In genomic region chr16:29729116-29729521, GRCh38 we compare ENCODE assay signal across 8 cellular contexts. TPM values are rescaled to one million over a fixed set of nuclear protein-coding genes. Genes with fewer than 3 reads are reported as not detected.
DNase-seq lines count a peak whose midpoint lies in the region; ATAC-seq and TF ChIP-seq lines count a peak whose summit lies in the region.

No MANE protein-coding gene starts in this region.

- H3K27me3 ChIP-seq in right cardiac atrium (ENCODE audit: control insufficient read depth, insufficient read depth) (no peaks in the 10 kb centered on the region), stomach (peaks cover 0 to 16% (median 0%) of the 10 kb centered on the region in 3 donors), Karpas-422 (ENCODE audit: low read length) (no peaks in the 10 kb centered on the region), suprapubic skin (peaks cover 4% of the 10 kb centered on the region)

- peak in 4 of 7 experiments; percentile 18 to 40 (median 32) for TF ChIP-seq CTCF in stomach (IDR thresholded peaks at IDR 0.05)
- TF ChIP-seq CTCF in suprapubic skin (IDR thresholded peaks at IDR 0.05): peak in 1 of 2 donors; percentile 27

- 39% methylated on average over 6 of the region's 6 CpGs for WGBS in right cardiac atrium
- WGBS in stomach, 5 donors: 33 to 59% (median 46%) methylated on average over 5 to 6 of the region's 6 CpGs
- 17% methylated on average over 6 of the region's 6 CpGs for WGBS in suprapubic skin

- H3K4me3 ChIP-seq in right cardiac atrium (ENCODE audit: low read length) (peak overlapping the region; percentile 32), stomach (no peak overlapping the region), Karpas-422 (ENCODE audit: low read length) (no peak overlapping the region), suprapubic skin (no peak overlapping the region)

- H2AFZ ChIP-seq in Karpas-422 (ENCODE audit: low read length): no peak overlapping the region

- DNase-seq in DMS114 treated with DMSO at 0.1 percent for 48 hours (lab: John Stamatoyannopoulos, UW; ENCODE audit: unreplicated experiment) (peak; percentile 70), KBM-7 (peak; percentile 64), SW480 (ENCODE audit: low spot score) (peak; percentile 56), right cardiac atrium (no peak), stomach (no peak), NCI-H128 (lab: John Stamatoyannopoulos, UW; ENCODE audit: unreplicated experiment) (no peak), Karpas-422 (no peak), suprapubic skin (ENCODE audit: low spot score in 2 of 2) (no peak)

- no peak for TF ChIP-seq EP300 in stomach (IDR thresholded peaks at IDR 0.05)
- TF ChIP-seq EP300 in suprapubic skin (IDR thresholded peaks at IDR 0.05): no peak

- no peaks in the 10 kb centered on the region for H4K20me1 ChIP-seq in Karpas-422 (ENCODE audit: insufficient read depth, low read depth, low read length)

- H3K4me2 ChIP-seq in Karpas-422 (ENCODE audit: low read depth, low read length, poor library complexity, severe bottlenecking): no peak overlapping the region

- no peak for TF ChIP-seq POLR2A in stomach (IDR thresholded peaks at IDR 0.05)
- no peak for TF ChIP-seq POLR2A in suprapubic skin (IDR thresholded peaks at IDR 0.05)

- no peaks in the 10 kb centered on the region for H3K36me3 ChIP-seq in stomach
- H3K36me3 ChIP-seq in Karpas-422 (ENCODE audit: insufficient read depth, low read length): no peaks in the 10 kb centered on the region
- H3K36me3 ChIP-seq in suprapubic skin: no peaks in the 10 kb centered on the region

- intact Hi-C loops in right cardiac atrium (cut with DNase I) (no loop called here), stomach (cut with DNase I; ENCODE audit: low total_unique reads) (loop anchor here (5.0 kb wide), 1 partner anchor 48 kb away; the partner anchor contains the start of gene ZG16)

- no peak overlapping the region for H3K27ac ChIP-seq in right cardiac atrium (ENCODE audit: low read length)
- H3K27ac ChIP-seq in stomach: no peak overlapping the region
- no peak overlapping the region for H3K27ac ChIP-seq in Karpas-422 (ENCODE audit: low read length)
- no peak overlapping the region for H3K27ac ChIP-seq in suprapubic skin

- no peaks in the 10 kb centered on the region for H3K9me2 ChIP-seq in Karpas-422 (replicated peaks; ENCODE audit: insufficient read depth, low read length)

- in situ Hi-C loops in KBM-7 (cut with MboI; ENCODE audit: low pct_unique_long_range_greater_than_20kb, low sequenced_read_pairs): no loop called here

- peak; percentile 54 to 59 for ATAC-seq in right cardiac atrium

- H3K9ac ChIP-seq in Karpas-422 (ENCODE audit: low read length): no peak overlapping the region

- no peaks in the 10 kb centered on the region for H3K79me2 ChIP-seq in Karpas-422 (ENCODE audit: low read length)

- H3K4me1 ChIP-seq in right cardiac atrium (ENCODE audit: control insufficient read depth, insufficient read depth, low read length) (no peaks in the 10 kb centered on the region), stomach (peaks cover 0 to 6% (median 0%) of the 10 kb centered on the region in 4 donors), Karpas-422 (ENCODE audit: low read length) (peaks cover 8% of the 10 kb centered on the region), suprapubic skin (no peaks in the 10 kb centered on the region)

- no peaks in the 10 kb centered on the region for H3K9me3 ChIP-seq in right cardiac atrium (ENCODE audit: control insufficient read depth, low read length)
- no peaks in the 10 kb centered on the region for H3K9me3 ChIP-seq in stomach
- no peaks in the 10 kb centered on the region for H3K9me3 ChIP-seq in Karpas-422 (ENCODE audit: low read length)
- H3K9me3 ChIP-seq in suprapubic skin: no peaks in the 10 kb centered on the region

RNA-seq across cellular contexts. Expression of gene C16orf54, which starts 16.7 kb away (rescaled TPM):
- 1 to 10 TPM in 1 of 4 donors, under 1 TPM in 3; 0.62 to 1.1 (median 0.73) TPM for total RNA-seq in right cardiac atrium
- 0.23 TPM for polyA plus RNA-seq in right cardiac atrium
- total RNA-seq in stomach: 1 to 10 TPM in 2 of 5 donors, under 1 TPM in 1, not detected in 2; 0.37 to 3.5 (median 2.3) TPM
- under 1 TPM; 0.48 to 1.00 (median 0.92) TPM for polyA plus RNA-seq in stomach
- 0.86 and 2.5 TPM in 2 replicates for total RNA-seq in Karpas-422 (2014; rRNA removed; shearing (Covaris generic); ENCODE audit: low replicate concordance)
- total RNA-seq in suprapubic skin: 1 to 10 TPM in 1 of 4 donors, under 1 TPM in 1, not detected in 2; 0.34 to 1.1 TPM

RNA-seq across cellular contexts. Expression of gene ZG16, which starts 48.9 kb away (rescaled TPM):
- total RNA-seq in right cardiac atrium (not detected), stomach (10 to 100 TPM in 1 of 5 donors, 1 to 10 TPM in 1, not detected in 3; 1.1 to 33.6 TPM), suprapubic skin (under 1 TPM in 1 of 4 donors, not detected in 3; 0.89 TPM)
- polyA plus RNA-seq in right cardiac atrium (not detected), stomach (under 1 TPM in 1 of 3 donors, not detected in 2; 0.76 TPM)
- total RNA-seq in Karpas-422 (2014; rRNA removed; shearing (Covaris generic); ENCODE audit: low replicate concordance): not detected in 2 replicates

RNA-seq across cellular contexts. Expression of gene QPRT, which starts 50.1 kb away (rescaled TPM):
- total RNA-seq in right cardiac atrium: 10 to 100 TPM; 20.4 to 53.5 (median 39.7) TPM
- 44.3 TPM for polyA plus RNA-seq in right cardiac atrium
- 100 to 1,000 TPM in 1 of 5 donors, 1 to 10 TPM in 3, not detected in 1; 5.1 to 114 (median 7.8) TPM for total RNA-seq in stomach
- 10 to 100 TPM in 1 of 3 donors, 1 to 10 TPM in 2; 2.4 to 11.6 (median 7.3) TPM for polyA plus RNA-seq in stomach
- 39.6 and 45.8 TPM in 2 replicates for total RNA-seq in Karpas-422 (2014; rRNA removed; shearing (Covaris generic); ENCODE audit: low replicate concordance)
- 1 to 10 TPM; 2.2 to 5.5 (median 3.5) TPM for total RNA-seq in suprapubic skin

Comparison
In these comparisons a context has a peak if more than half of its experiments do, and no peak if none do; other contexts are left out.
1. DNase-seq: peak in DMS114 treated with DMSO at 0.1 percent for 48 hours (single experiment), KBM-7 (single experiment) and SW480 (single experiment); none in right cardiac atrium (0 of 3), stomach (single experiment), NCI-H128 (single experiment), Karpas-422 (single experiment) and suprapubic skin (0 of 2).